Comparison of ENCODE assay signal across 17 cellular contexts in the genomic region with DNA sequence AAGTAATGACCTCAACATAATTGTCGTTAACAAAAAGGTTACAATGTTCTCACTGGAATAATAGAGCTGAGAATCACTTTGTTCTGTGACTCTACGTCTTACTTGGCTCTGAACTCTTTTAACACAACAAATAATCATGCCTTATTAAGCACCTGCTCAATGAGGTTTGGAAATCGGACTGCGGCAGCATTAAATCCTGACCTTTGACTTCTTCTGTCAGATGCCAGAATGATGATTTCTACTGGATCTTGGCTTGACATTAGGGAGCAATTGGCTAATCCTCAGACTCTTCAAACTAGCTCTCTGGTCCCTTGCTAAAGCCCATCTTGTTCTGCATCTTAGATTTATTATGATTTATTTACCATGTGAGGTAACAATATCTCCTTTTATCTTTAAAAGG.
"Had no signal": no experiment of that assay in that cellular context is flagged by ENCODE, and none has a peak within 500 bp of the region (broad histone marks: within the 10 kb centered on the region; RNA-seq: fewer than 3 reads in every experiment).

No MANE protein-coding gene starts in this region.

- H3K27ac ChIP-seq: heart right ventricle, left lung, pancreas, sigmoid colon, transverse colon, uterus had no signal

- DNase-seq: activated CD4-positive, alpha-beta T cell treated with anti-CD3 and anti-CD28 coated beads for 1 hour; activated CD4-positive, alpha-beta T cell treated with anti-CD3 and anti-CD28 coated beads, Interleukin-2, amount 50 U/mL, for 1 hour; activated CD8-positive, alpha-beta T cell treated with anti-CD3 and anti-CD28 coated beads, Interleukin-2, amount 10 ng/mL, durations not matched to agents 7 days and 5 days; activated gamma-delta T cell; activated naive CD4-positive, alpha-beta T cell treated with anti-CD3 and anti-CD28 coated beads, Interleukin-2, amount 50 U/mL, for 16 hours; activated naive CD8-positive, alpha-beta T cell treated with anti-CD3 and anti-CD28 coated beads, Interleukin-2, amount 50 U/mL, for 24 hours; erythroblast; heart right ventricle; left lung; natural killer cell; pancreas; sigmoid colon; stimulated activated CD4-positive, alpha-beta T cell treated with anti-CD3 and anti-CD28 coated beads, Interleukin-2, amount 100 ng/mL, for 48 hours; stimulated activated CD8-positive, alpha-beta memory T cell treated with anti-CD3 and anti-CD28 coated beads, Interleukin-4, amount 100 ng/mL, for 48 hours; stimulated activated naive B cell treated with anti-CD40 and anti-IgM and Interleukin-4, amounts not matched to agents 10 μg/mL and 1 μg/mL and 100 μg/mL, for 72 hours; transverse colon; uterus had no signal

- ATAC-seq: activated CD8-positive, alpha-beta T cell treated with anti-CD3 and anti-CD28 coated beads, Interleukin-2, amount 10 ng/mL, durations not matched to agents 7 days and 5 days; activated naive CD8-positive, alpha-beta T cell treated with anti-CD3 and anti-CD28 coated beads, Interleukin-2, amount 50 U/mL, for 24 hours; heart right ventricle; left lung; natural killer cell; pancreas; stimulated activated naive B cell treated with anti-CD40 and anti-IgM and Interleukin-4, amounts not matched to agents 10 μg/mL and 1 μg/mL and 100 μg/mL, for 72 hours had no signal

- H3K27me3 ChIP-seq: heart right ventricle, left lung, pancreas, sigmoid colon, transverse colon, uterus had no signal

- H3K4me3 ChIP-seq: heart right ventricle, left lung, pancreas, sigmoid colon, transverse colon, uterus had no signal

- H3K36me3 ChIP-seq: heart right ventricle, left lung, pancreas, sigmoid colon, transverse colon, uterus had no signal

- H3K4me1 ChIP-seq: heart right ventricle, left lung, pancreas, sigmoid colon, transverse colon, uterus had no signal

- H3K9me3 ChIP-seq: pancreas, sigmoid colon, transverse colon, uterus had no signal
